8 cellular contexts compared by ENCODE assay signal in genomic region chr18:50286391-50287027, GRCh38. TPM values are rescaled to one million over a fixed set of nuclear protein-coding genes. Genes with fewer than 3 reads are reported as not detected.
DNase-seq lines count a peak whose midpoint lies in the region; ATAC-seq, FAIRE-seq and TF ChIP-seq lines count a peak whose summit lies in the region.

No MANE protein-coding gene starts in this region.

- no peaks in the 10 kb centered on the region for H3K27me3 Mint-ChIP-seq in astrocyte (ENCODE audit: low read depth, unreplicated experiment)

- ATAC-seq in left colon = peak; percentile 22

- H3K4me1 Mint-ChIP-seq in astrocyte (ENCODE audit: low read depth, unreplicated experiment) = peaks cover 5% of the 10 kb centered on the region

- peaks cover 20% of the 10 kb centered on the region for H3K4me1 ChIP-seq in astrocyte (ENCODE audit: insufficient read depth, low read length)

- no peaks in the 10 kb centered on the region for H3K27me3 ChIP-seq in astrocyte (ENCODE audit: insufficient read depth, low read length)

- H2AFZ ChIP-seq in astrocyte (ENCODE audit: low read depth, low read length) = peak overlapping the region; percentile 100

- peak in 2 of 3 experiments; percentile 4 to 29 for DNase-seq in NCI-H1417 (lab: John Stamatoyannopoulos, UW)
- DNase-seq in NCI-H1417 treated with DMSO at 0.1 percent for 48 hours (lab: John Stamatoyannopoulos, UW) = no peak
- DNase-seq in NCI-H2227 (lab: John Stamatoyannopoulos, UW; ENCODE audit: unreplicated experiment) = peak; percentile 66
- DNase-seq in astrocyte (ENCODE audit: low read depth) = peak; percentile 32
- peak; percentile 72 to 79 for DNase-seq in left colon
- DNase-seq in substantia nigra (lab: John Stamatoyannopoulos, UW) = peak in 5 of 49 donors; percentile 15 to 48 (median 35)
- DNase-seq in epidermal melanocyte (ENCODE audit: insufficient read length, low spot score) = no peak
- DNase-seq in KBM-7 = no peak

- peaks cover 17% of the 10 kb centered on the region for H3K36me3 Mint-ChIP-seq in astrocyte (ENCODE audit: low read depth, unreplicated experiment)

- in situ Hi-C loops in KBM-7 (cut with MboI; ENCODE audit: low pct_unique_long_range_greater_than_20kb, low sequenced_read_pairs) = no loop called here

- FAIRE-seq in astrocyte (lab: Jason Lieb, UNC) = no peak

- no peaks in the 10 kb centered on the region for H4K20me1 ChIP-seq in astrocyte (ENCODE audit: insufficient read depth, low read length)

- peak overlapping the region; percentile 89 for H3K9ac ChIP-seq in astrocyte (ENCODE audit: low read length)

- peak overlapping the region; percentile 93 for H3K4me3 ChIP-seq in astrocyte (ENCODE audit: insufficient read depth, low read depth, low read length)

- H3K4me3 Mint-ChIP-seq in astrocyte (ENCODE audit: unreplicated experiment) = peak overlapping the region; percentile 99

- H3K27ac ChIP-seq in astrocyte (ENCODE audit: low read depth, low read length) = no peak overlapping the region
- H3K27ac ChIP-seq in substantia nigra (ENCODE audit: low read depth, low read length, poor library complexity, severe bottlenecking) = peak overlapping the region; percentile 91

- H3K9me3 Mint-ChIP-seq in astrocyte (ENCODE audit: unreplicated experiment) = no peaks in the 10 kb centered on the region

- H3K4me2 ChIP-seq in astrocyte (ENCODE audit: low read length) = peak overlapping the region; percentile 99

- no peak for TF ChIP-seq CTCF in astrocyte (IDR thresholded peaks at IDR 0.05; ENCODE audit: insufficient read depth, low read depth, low read length)

- peaks cover 4% of the 10 kb centered on the region for H3K36me3 ChIP-seq in astrocyte (ENCODE audit: insufficient read depth, low read length)

- peaks cover 25% of the 10 kb centered on the region for H3K79me2 ChIP-seq in astrocyte (ENCODE audit: insufficient read depth, low read length)

- peak overlapping the region; percentile 81 for H3K27ac Mint-ChIP-seq in astrocyte (ENCODE audit: unreplicated experiment)

- intact Hi-C loops in left colon (cut with DNase I, micrococcal nuclease) = no loop called here

- no peaks in the 10 kb centered on the region for H3K9me3 ChIP-seq in astrocyte (ENCODE audit: insufficient read depth, low read depth, low read length)

RNA-seq across cellular contexts. Expression of gene CXXC1, which starts 1.0 kb away (rescaled TPM):
- total RNA-seq in astrocyte (46.3 and 50.6 TPM in 2 replicates), left colon (10 to 100 TPM; 67.1 to 81.0 TPM)

RNA-seq across cellular contexts. Expression of gene MBD1, which starts 5.2 kb away (rescaled TPM):
- total RNA-seq in astrocyte (62.8 and 74.4 TPM in 2 replicates), left colon (10 to 100 TPM; 66.4 to 68.0 TPM)

RNA-seq across cellular contexts. Expression of gene CFAP53, which starts 20.2 kb away (rescaled TPM):
- total RNA-seq in astrocyte = 0.46 and 0.68 TPM in 2 replicates
- total RNA-seq in left colon = under 1 TPM; 0.24 to 0.28 TPM

Comparison
In these comparisons a context has a peak if more than half of its experiments do, and no peak if none do; other contexts are left out.
1. DNase-seq: peak in NCI-H1417 (2 of 3), NCI-H2227 (single experiment), astrocyte (single experiment) and left colon (2 of 2); none in NCI-H1417 treated with DMSO at 0.1 percent for 48 hours (single experiment), epidermal melanocyte (single experiment) and KBM-7 (single experiment).